8 cellular contexts compared by ENCODE assay signal in the genomic region with DNA sequence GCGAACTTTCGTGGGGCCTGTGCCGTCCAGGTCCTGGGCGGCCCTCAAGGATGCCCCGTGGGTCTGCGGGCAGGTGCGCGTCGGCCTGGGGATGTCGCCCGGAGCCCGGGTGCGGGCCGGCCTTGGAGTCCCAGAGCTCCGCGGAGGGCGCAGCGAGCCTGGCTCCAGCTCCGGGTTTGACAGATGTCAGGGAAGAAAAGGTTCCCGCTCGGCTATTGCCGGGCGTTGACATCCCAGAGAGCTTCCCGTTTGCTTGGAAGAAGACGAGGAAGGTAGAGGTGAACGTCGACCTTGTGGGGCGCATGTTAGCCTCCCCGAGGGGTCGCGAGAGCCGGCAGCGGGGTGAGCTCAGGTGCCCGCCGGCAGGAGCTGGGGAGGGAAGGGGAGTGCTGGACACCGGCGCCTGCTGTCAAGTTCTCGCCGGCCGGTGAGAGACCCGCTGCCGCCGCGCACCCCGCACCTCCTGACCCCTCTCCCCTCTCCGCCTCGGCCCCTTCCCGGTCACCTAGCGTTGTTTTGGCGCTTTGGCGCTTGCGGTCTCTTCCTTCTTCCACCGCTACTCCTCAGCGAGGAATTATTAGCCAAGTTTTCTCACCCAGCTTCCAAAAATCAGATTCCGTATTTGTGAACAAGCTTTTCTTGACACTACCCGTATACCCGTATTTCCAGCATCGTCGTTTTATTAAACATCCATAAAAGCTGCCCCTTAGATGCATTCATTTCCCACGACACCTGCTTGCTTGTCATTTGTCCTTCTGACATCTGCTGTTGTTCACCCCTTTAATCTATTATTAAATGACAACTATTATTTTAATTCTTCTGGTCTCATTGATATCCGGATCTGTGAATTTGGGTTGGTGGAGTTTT. TPM values are rescaled to one million over a fixed set of nuclear protein-coding genes. Genes with fewer than 3 reads are reported as not detected.
DNase-seq lines count a peak whose midpoint lies in the region; ATAC-seq and TF ChIP-seq lines count a peak whose summit lies in the region.

No MANE protein-coding gene starts in this region.

- no peaks in the 10 kb centered on the region for H3K9me3 ChIP-seq in Peyer's patch
- H3K9me3 ChIP-seq in esophagus muscularis mucosa: no peaks in the 10 kb centered on the region
- H3K9me3 ChIP-seq in neutrophil: no peaks in the 10 kb centered on the region

- no peak for TF ChIP-seq EP300 in esophagus muscularis mucosa (IDR thresholded peaks at IDR 0.05)

- intact Hi-C loops in esophagus muscularis mucosa (cut with DNase I): loop anchor here (2.0 to 5.0 kb wide), 2 partner anchors 60 to 67 kb away; no protein-coding TSS in a partner anchor

- peak overlapping the region; percentile 92 for H3K4me3 Mint-ChIP-seq in activated CD8-positive, alpha-beta memory T cell treated with anti-CD3 and anti-CD28 coated beads, Interleukin-2, amount 10 ng/mL, durations not matched to agents 7 days and 5 days

- no peak for TF ChIP-seq CTCF in Peyer's patch (IDR thresholded peaks at IDR 0.05)
- no peak for TF ChIP-seq CTCF in esophagus muscularis mucosa (IDR thresholded peaks at IDR 0.05)
- TF ChIP-seq CTCF in neutrophil (IDR thresholded peaks at IDR 0.05): no peak

- CTCF ChIA-PET in activated CD8-positive, alpha-beta memory T cell treated with anti-CD3 and anti-CD28 coated beads, Interleukin-2, amount 10 ng/mL, durations not matched to agents 7 days and 5 days (lab: Charles Lee): interaction anchor here (0.8 to 4.5 kb wide), 11 partner anchors 9 to 106 kb away, joined by 3 to 58 read pairs (median 4); no protein-coding TSS in a partner anchor
- CTCF ChIA-PET in HEK293T (lab: Yijun Ruan, JAX): no interaction called here

- DNase-seq in activated CD8-positive, alpha-beta memory T cell treated with anti-CD3 and anti-CD28 coated beads, Interleukin-2, amount 10 ng/mL, durations not matched to agents 7 days and 5 days: no peak
- no peak for DNase-seq in activated CD8-positive, alpha-beta memory T cell treated with anti-CD3 and anti-CD28 coated beads for 24 hours
- DNase-seq in Peyer's patch (no peak), esophagus muscularis mucosa (ENCODE audit: extremely low spot score) (no peak), HEK293T (ENCODE audit: extremely low spot score) (no peak)
- no peak for DNase-seq in effector CD8-positive, alpha-beta T cell (lab: John Stamatoyannopoulos, UW)

- TF ChIP-seq POLR2A in Peyer's patch (IDR thresholded peaks at IDR 0.05) (no peak), esophagus muscularis mucosa (IDR thresholded peaks at IDR 0.05; ENCODE audit: low read depth) (no peak)

- peaks cover 26% of the 10 kb centered on the region for H3K27me3 Mint-ChIP-seq in activated CD8-positive, alpha-beta memory T cell treated with anti-CD3 and anti-CD28 coated beads, Interleukin-2, amount 10 ng/mL, durations not matched to agents 7 days and 5 days

- peaks cover 28% of the 10 kb centered on the region for H3K36me3 Mint-ChIP-seq in activated CD8-positive, alpha-beta memory T cell treated with anti-CD3 and anti-CD28 coated beads, Interleukin-2, amount 10 ng/mL, durations not matched to agents 7 days and 5 days

- no peaks in the 10 kb centered on the region for H3K9me3 Mint-ChIP-seq in activated CD8-positive, alpha-beta memory T cell treated with anti-CD3 and anti-CD28 coated beads, Interleukin-2, amount 10 ng/mL, durations not matched to agents 7 days and 5 days (ENCODE audit: low read depth)

- H3K4me1 ChIP-seq in Peyer's patch: peaks cover 0 to 29% (median 4%) of the 10 kb centered on the region in 4 donors
- H3K4me1 ChIP-seq in esophagus muscularis mucosa: peaks cover 17 to 62% (median 39%) of the 10 kb centered on the region in 4 donors
- H3K4me1 ChIP-seq in neutrophil (ENCODE audit: control insufficient read depth in 1 of 2, insufficient read depth in 1 of 2, low read depth in 1 of 2, low read length in 1 of 2): peaks cover 29 to 40% of the 10 kb centered on the region in 2 experiments

- ATAC-seq in activated CD8-positive, alpha-beta memory T cell treated with anti-CD3 and anti-CD28 coated beads, Interleukin-2, amount 10 ng/mL, durations not matched to agents 7 days and 5 days: no peak
- no peak for ATAC-seq in GM21390 (IDR thresholded peaks at IDR 0.05; ENCODE audit: unreplicated experiment)

- WGBS in esophagus muscularis mucosa: 10% methylated on average over 30 of the region's 61 CpGs

- H3K4me3 ChIP-seq in Peyer's patch (peak overlapping the region; percentile 90 to 100 (median 97)), esophagus muscularis mucosa (peak overlapping the region; percentile 83 to 100 (median 94)), neutrophil (ENCODE audit: low read depth in 1 of 2, low read length in 1 of 2) (peak overlapping the region; percentile 98 to 99)

- peak overlapping the region; percentile 85 for H3K27ac Mint-ChIP-seq in activated CD8-positive, alpha-beta memory T cell treated with anti-CD3 and anti-CD28 coated beads, Interleukin-2, amount 10 ng/mL, durations not matched to agents 7 days and 5 days

- no peaks in the 10 kb centered on the region for H3K36me3 ChIP-seq in Peyer's patch
- H3K36me3 ChIP-seq in esophagus muscularis mucosa: no peaks in the 10 kb centered on the region
- H3K36me3 ChIP-seq in neutrophil: no peaks in the 10 kb centered on the region

- peaks cover 63% of the 10 kb centered on the region for H3K4me1 Mint-ChIP-seq in activated CD8-positive, alpha-beta memory T cell treated with anti-CD3 and anti-CD28 coated beads, Interleukin-2, amount 10 ng/mL, durations not matched to agents 7 days and 5 days

- H3K27ac ChIP-seq in Peyer's patch: peak overlapping the region; percentile 87 to 98 (median 90)
- peak overlapping the region; percentile 94 to 97 (median 96) for H3K27ac ChIP-seq in esophagus muscularis mucosa (replicated peaks in 1 of 4)
- H3K27ac ChIP-seq in neutrophil: peak overlapping the region; percentile 98

- POLR2A ChIA-PET in HEK293T (lab: Yijun Ruan, JAX): interaction anchor here (0.6 to 1.4 kb wide), 2 partner anchors 59 to 184 kb away, joined by 3 read pairs; a partner anchor contains a TSS

- H3K27me3 ChIP-seq in Peyer's patch (no peaks in the 10 kb centered on the region), esophagus muscularis mucosa (no peaks in the 10 kb centered on the region), neutrophil (peaks cover 63% of the 10 kb centered on the region)

TF ChIP-seq in HEK293T, 16 proteins besides CTCF, POLR2A, EP300 and RAD21:
- TF ChIP-seq FOXA1 (IDR thresholded peaks at IDR 0.05) (no peak), CTBP1 (IDR thresholded peaks at IDR 0.05; ENCODE audit: borderline replicate concordance) (no peak), TARDBP (IDR thresholded peaks at IDR 0.05) (no peak), SP1 (IDR thresholded peaks at IDR 0.05) (no peak), LEF1 (IDR thresholded peaks at IDR 0.05; ENCODE audit: borderline replicate concordance) (no peak), ELF4 (IDR thresholded peaks at IDR 0.05) (no peak), HDGF (IDR thresholded peaks at IDR 0.05; ENCODE audit: borderline replicate concordance) (no peak), L3MBTL2 (conservative IDR thresholded peaks at IDR 0.05) (no peak), BHLHE40 (IDR thresholded peaks at IDR 0.05; ENCODE audit: borderline replicate concordance) (no peak), SUZ12 (IDR thresholded peaks at IDR 0.05) (no peak), FOXK2 (IDR thresholded peaks at IDR 0.05) (no peak), ZNF384 (IDR thresholded peaks at IDR 0.05) (no peak), ARNT (IDR thresholded peaks at IDR 0.05) (no peak), NFRKB (IDR thresholded peaks at IDR 0.05) (no peak), FOXM1 (IDR thresholded peaks at IDR 0.05; ENCODE audit: borderline replicate concordance) (no peak)
- TF ChIP-seq, protein P1, sequence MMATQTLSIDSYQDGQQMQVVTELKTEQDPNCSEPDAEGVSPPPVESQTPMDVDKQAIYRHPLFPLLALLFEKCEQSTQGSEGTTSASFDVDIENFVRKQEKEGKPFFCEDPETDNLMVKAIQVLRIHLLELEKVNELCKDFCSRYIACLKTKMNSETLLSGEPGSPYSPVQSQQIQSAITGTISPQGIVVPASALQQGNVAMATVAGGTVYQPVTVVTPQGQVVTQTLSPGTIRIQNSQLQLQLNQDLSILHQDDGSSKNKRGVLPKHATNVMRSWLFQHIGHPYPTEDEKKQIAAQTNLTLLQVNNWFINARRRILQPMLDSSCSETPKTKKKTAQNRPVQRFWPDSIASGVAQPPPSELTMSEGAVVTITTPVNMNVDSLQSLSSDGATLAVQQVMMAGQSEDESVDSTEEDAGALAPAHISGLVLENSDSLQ (IDR thresholded peaks at IDR 0.05): no peak

RNA-seq across cellular contexts. Expression of a gene that starts 1.3 kb away (rescaled TPM):
- total RNA-seq in activated CD8-positive, alpha-beta memory T cell treated with anti-CD3 and anti-CD28 coated beads, Interleukin-2, amount 10 ng/mL, durations not matched to agents 7 days and 5 days: 10 to 100 TPM; 56.8 to 81.8 TPM
- total RNA-seq in Peyer's patch (10 to 100 TPM; 19.4 to 87.5 (median 39.7) TPM), esophagus muscularis mucosa (10 to 100 TPM; 31.1 to 36.4 (median 33.9) TPM)
